In genomic region chr15:72835289-72835890, GRCh38 we compare ENCODE assay signal across 10 cellular contexts. TPM values are rescaled to one million over a fixed set of nuclear protein-coding genes. Genes with fewer than 3 reads are reported as not detected.
DNase-seq lines count a peak whose midpoint lies in the region; ATAC-seq and TF ChIP-seq lines count a peak whose summit lies in the region.
"Had no signal": no experiment of that assay in that cellular context is flagged by ENCODE, and none has a peak within 500 bp of the region (broad histone marks: within the 10 kb centered on the region; RNA-seq: fewer than 3 reads in every experiment).

No MANE protein-coding gene starts in this region.

- DNase-seq in ELF-1 (ENCODE audit: low read depth, low spot score), result peak; percentile 42
- DNase-seq in NCI-H1105 (lab: John Stamatoyannopoulos, UW), result peak; percentile 4
- peak in 2 of 4 donors; percentile 6 to 20 for DNase-seq in body of pancreas
- DNase-seq in mucosa of descending colon, result peak in 1 of 3 donors; percentile 80
- DNase-seq in stimulated activated CD4-positive, alpha-beta T cell treated with anti-CD3 and anti-CD28 coated beads, Interleukin-1b, Interleukin-23, amount 100 ng/mL, for 48 hours, result no peak
- no peak for DNase-seq in sigmoid colon
- DNase-seq in activated CD4-positive, alpha-beta T cell treated with anti-CD3 and anti-CD28 coated beads, Interleukin-2, amount 50 U/mL, for 1 hour, result no peak
- DNase-seq: activated effector memory CD4-positive, alpha-beta T cell treated with anti-CD3 and anti-CD28 coated beads, Interleukin-2, amount 50 U/mL, for 16 hours; uterus had no signal

- no peak for TF ChIP-seq POLR2A in body of pancreas (IDR thresholded peaks at IDR 0.05)
- no peak for TF ChIP-seq POLR2A in sigmoid colon (IDR thresholded peaks at IDR 0.05)

- TF ChIP-seq CTCF in body of pancreas (IDR thresholded peaks at IDR 0.05) (peak in 4 of 7 experiments; percentile 7 to 34 (median 30)), mucosa of descending colon (IDR thresholded peaks at IDR 0.05) (no peak), sigmoid colon (IDR thresholded peaks at IDR 0.05) (peak in 2 of 4 experiments; percentile 11 to 14)

- ATAC-seq in body of pancreas, result no peak
- peak; percentile 89 for ATAC-seq in mucosa of descending colon
- no peak for ATAC-seq in HG02798 (IDR thresholded peaks at IDR 0.05; ENCODE audit: poor library complexity, unreplicated experiment)

- H3K27ac ChIP-seq in body of pancreas (no peak overlapping the region), sigmoid colon (no peak overlapping the region)
- H3K27ac ChIP-seq: uterus had no signal

- no peaks in the 10 kb centered on the region for H3K4me1 ChIP-seq in body of pancreas
- no peaks in the 10 kb centered on the region for H3K4me1 ChIP-seq in mucosa of descending colon (ENCODE audit: low read depth)
- no peaks in the 10 kb centered on the region for H3K4me1 ChIP-seq in sigmoid colon
- H3K4me1 ChIP-seq: uterus had no signal

- no peak for TF ChIP-seq EP300 in sigmoid colon (IDR thresholded peaks at IDR 0.05)

- intact Hi-C loops in body of pancreas (cut with DNase I), result no loop called here
- intact Hi-C loops in mucosa of descending colon (cut with DNase I, micrococcal nuclease), result no loop called here
- intact Hi-C loops in sigmoid colon (cut with DNase I), result no loop called here

- H3K9me3 ChIP-seq in body of pancreas, result no peaks in the 10 kb centered on the region
- H3K9me3 ChIP-seq in mucosa of descending colon, result no peaks in the 10 kb centered on the region
- no peaks in the 10 kb centered on the region for H3K9me3 ChIP-seq in sigmoid colon
- H3K9me3 ChIP-seq: uterus had no signal

- H3K4me3 ChIP-seq in body of pancreas (no peak overlapping the region), mucosa of descending colon (no peak overlapping the region), sigmoid colon (no peak overlapping the region)
- H3K4me3 ChIP-seq: uterus had no signal

- H3K36me3 ChIP-seq in body of pancreas (replicated peaks in 1 of 2; ENCODE audit: insufficient read depth in 1 of 2, low read depth in 2 of 2), result no peaks in the 10 kb centered on the region
- H3K36me3 ChIP-seq in mucosa of descending colon (ENCODE audit: low read depth), result no peaks in the 10 kb centered on the region
- no peaks in the 10 kb centered on the region for H3K36me3 ChIP-seq in sigmoid colon
- H3K36me3 ChIP-seq: uterus had no signal

- H3K27me3 ChIP-seq in body of pancreas (no peaks in the 10 kb centered on the region), sigmoid colon (no peaks in the 10 kb centered on the region)
- H3K27me3 ChIP-seq: uterus had no signal

RNA-seq across cellular contexts. Expression of gene ADPGK, which starts 51.8 kb away (rescaled TPM):
- total RNA-seq in body of pancreas, result 10 to 100 TPM; 52.1 to 85.0 TPM
- 10 to 100 TPM; 34.9 to 36.4 (median 35.9) TPM for total RNA-seq in mucosa of descending colon
- total RNA-seq in sigmoid colon, result 10 to 100 TPM; 23.9 to 30.5 (median 27.2) TPM
- 10 to 100 TPM; 10.2 to 41.1 (median 17.1) TPM for polyA plus RNA-seq in sigmoid colon

Comparison
In these comparisons a context has a peak if more than half of its experiments do, and no peak if none do; other contexts are left out.
1. DNase-seq: peak in ELF-1 (single experiment) and NCI-H1105 (single experiment); none in stimulated activated CD4-positive, alpha-beta T cell treated with anti-CD3 and anti-CD28 coated beads, Interleukin-1b, Interleukin-23, amount 100 ng/mL, for 48 hours (single experiment), sigmoid colon (single experiment) and activated CD4-positive, alpha-beta T cell treated with anti-CD3 and anti-CD28 coated beads, Interleukin-2, amount 50 U/mL, for 1 hour (single experiment).